ENCODE assay signal across 1 cellular context in the genomic region with DNA sequence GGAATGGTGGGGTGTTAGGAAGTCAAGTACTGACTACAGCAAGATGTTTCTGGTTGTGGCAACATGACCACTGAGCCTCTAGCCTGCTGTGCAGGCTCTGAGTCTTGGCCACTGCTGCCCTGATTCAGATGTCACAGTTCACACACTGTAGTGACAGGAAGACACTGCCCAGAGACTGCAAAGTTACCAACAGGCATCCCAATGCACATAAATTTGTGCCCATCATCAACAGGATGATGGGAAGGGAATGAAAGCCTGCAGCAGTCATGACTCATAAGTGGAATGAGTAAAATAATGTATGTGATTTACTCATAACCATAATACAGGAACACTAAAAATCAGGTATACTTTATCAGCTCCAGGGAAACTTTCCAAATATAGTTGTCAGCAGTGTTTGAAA.
A peak's percentile ranks its signal among the peaks of the same experiment; 100 is the strongest.
TF ChIP-seq lines count a peak whose summit lies in the region.

No MANE protein-coding gene starts in this region.

TF ChIP-seq in SK-N-SH, 30 proteins besides CTCF, POLR2A, EP300 and RAD21 (continued from another document):
- no peak for TF ChIP-seq GATA2 (CRISPR knock-in tag; IDR thresholded peaks at IDR 0.05)
- TF ChIP-seq JUND (IDR thresholded peaks at IDR 0.05) = peak; percentile 90
- peak; percentile 75 for TF ChIP-seq POLR2AphosphoS5 (IDR thresholded peaks at IDR 0.05; ENCODE audit: low read depth, low read length)
- peak; percentile 64 for TF ChIP-seq NFIC (IDR thresholded peaks at IDR 0.05; ENCODE audit: borderline replicate concordance)
- TF ChIP-seq RFX5 (IDR thresholded peaks at IDR 0.05; ENCODE audit: low read length) = no peak
- TF ChIP-seq TEAD4 (IDR thresholded peaks at IDR 0.05; ENCODE audit: borderline replicate concordance, insufficient read depth) = peak; percentile 71; the same call in 1 of the 2 replicates
- TF ChIP-seq MXI1 (IDR thresholded peaks at IDR 0.05; ENCODE audit: low read depth, low read length) = no peak
- TF ChIP-seq SIN3A (IDR thresholded peaks at IDR 0.05; ENCODE audit: borderline replicate concordance, low read depth, low read length) = no peak
- TF ChIP-seq RXRA (IDR thresholded peaks at IDR 0.05; ENCODE audit: borderline replicate concordance, low read depth) = peak; percentile 14; the same call in 1 of the 2 replicates
- TF ChIP-seq FOSL2 (IDR thresholded peaks at IDR 0.05; ENCODE audit: borderline replicate concordance, low read depth) = peak; percentile 85; the same call in 1 of the 2 replicates
